ENCODE assay signal across 1 cellular context in the genomic region with DNA sequence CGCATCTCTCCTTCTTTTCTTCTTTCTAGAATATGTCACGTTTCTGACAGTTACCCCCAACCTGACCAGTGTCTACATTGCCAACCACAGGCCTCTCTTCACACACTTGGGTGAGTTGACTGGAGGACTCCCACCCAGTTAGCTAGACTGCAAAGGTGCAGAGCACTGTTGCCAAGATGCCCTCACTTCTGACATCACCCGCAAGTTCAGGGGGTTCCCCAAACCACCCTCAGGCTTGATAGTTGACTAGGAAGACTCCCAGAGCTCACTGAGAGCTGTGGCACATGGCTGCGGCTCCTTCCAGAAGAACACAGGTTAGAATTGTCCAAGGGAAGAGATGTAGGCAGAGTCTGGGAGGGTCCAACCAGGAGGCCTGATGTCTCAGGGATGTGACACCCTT.
TF ChIP-seq lines count a peak whose summit lies in the region.

No MANE protein-coding gene starts in this region.

TF ChIP-seq in GM12878, 131 proteins besides CTCF, POLR2A, EP300 and RAD21:
- no peak for TF ChIP-seq FOXK2 (IDR thresholded peaks at IDR 0.05)
- TF ChIP-seq ZNF687 (IDR thresholded peaks at IDR 0.05), result no peak
